In genomic region chr17:80477647-80478478, GRCh38 we compare ENCODE assay signal across 8 cellular contexts. TPM values are rescaled to one million over a fixed set of nuclear protein-coding genes. Genes with fewer than 3 reads are reported as not detected.
A peak's percentile ranks its signal among the peaks of the same experiment; 100 is the strongest.
DNase-seq lines count a peak whose midpoint lies in the region; ATAC-seq, FAIRE-seq and TF ChIP-seq lines count a peak whose summit lies in the region.

No MANE protein-coding gene starts in this region.

- no peak for FAIRE-seq in GM12891 (lab: Jason Lieb, UNC)

- peaks cover 88% of the 10 kb centered on the region for H3K27me3 ChIP-seq in kidney epithelial cell (ENCODE audit: control insufficient read depth, insufficient read depth, low read length)

- peaks cover 45% of the 10 kb centered on the region for H3K4me1 Mint-ChIP-seq in stimulated activated naive CD8-positive, alpha-beta T cell treated with anti-CD3 and anti-CD28 coated beads, Interleukin-15, amount 100 ng/mL, for 72 hours

- in situ Hi-C loops in astrocyte of the cerebellum (cut with HindIII; ENCODE audit: low sequenced_read_pairs) = no loop called here

- no peak overlapping the region for H3K27ac Mint-ChIP-seq in stimulated activated naive CD8-positive, alpha-beta T cell treated with anti-CD3 and anti-CD28 coated beads, Interleukin-15, amount 100 ng/mL, for 72 hours

- DNase-seq in ELR (ENCODE audit: low read depth) = peak; percentile 67
- DNase-seq in NCI-H345 treated with DMSO at 0.1 percent for 48 hours (lab: John Stamatoyannopoulos, UW; ENCODE audit: unreplicated experiment) = peak; percentile 25
- no peak for DNase-seq in astrocyte of the cerebellum (ENCODE audit: low read depth)
- DNase-seq in kidney epithelial cell (ENCODE audit: low read depth) = no peak
- peak; percentile 50 to 61 for DNase-seq in stimulated activated naive CD8-positive, alpha-beta T cell treated with anti-CD3 and anti-CD28 coated beads, Interleukin-15, amount 100 ng/mL, for 72 hours
- DNase-seq in GM12891 (ENCODE audit: insufficient read length, low spot score) = no peak
- DNase-seq in MV-4-11 (lab: John Stamatoyannopoulos, UW) = no peak
- DNase-seq in HCEC 1CT = no peak

- no peaks in the 10 kb centered on the region for H3K9me3 Mint-ChIP-seq in stimulated activated naive CD8-positive, alpha-beta T cell treated with anti-CD3 and anti-CD28 coated beads, Interleukin-15, amount 100 ng/mL, for 72 hours

- no peaks in the 10 kb centered on the region for H3K36me3 ChIP-seq in kidney epithelial cell (ENCODE audit: control insufficient read depth, insufficient read depth, low read length)

- peak overlapping the region in 1 of 2 donors; percentile 10 for H3K4me3 Mint-ChIP-seq in stimulated activated naive CD8-positive, alpha-beta T cell treated with anti-CD3 and anti-CD28 coated beads, Interleukin-15, amount 100 ng/mL, for 72 hours

- H3K27me3 Mint-ChIP-seq in stimulated activated naive CD8-positive, alpha-beta T cell treated with anti-CD3 and anti-CD28 coated beads, Interleukin-15, amount 100 ng/mL, for 72 hours = peaks cover 76% of the 10 kb centered on the region

- ATAC-seq in stimulated activated naive CD8-positive, alpha-beta T cell treated with anti-CD3 and anti-CD28 coated beads, Interleukin-15, amount 100 ng/mL, for 72 hours = peak; percentile 64

- TF ChIP-seq POLR2A in GM12891 (IDR thresholded peaks at IDR 0.05; ENCODE audit: low read depth, low read length) = no peak

- peak overlapping the region; percentile 30 for H3K4me3 ChIP-seq in astrocyte of the cerebellum (ENCODE audit: low read depth, low read length)
- no peak overlapping the region for H3K4me3 ChIP-seq in kidney epithelial cell (ENCODE audit: low read depth, low read length)

- TF ChIP-seq CTCF in astrocyte of the cerebellum (IDR thresholded peaks at IDR 0.05; ENCODE audit: low read depth, low read length, missing control alignments) (peak; percentile 59), kidney epithelial cell (IDR thresholded peaks at IDR 0.05; ENCODE audit: insufficient read depth, low read length, poor library complexity, severe bottlenecking) (peak; percentile 49)

TF ChIP-seq in GM12891, 5 proteins besides CTCF, POLR2A, EP300 and RAD21:
- TF ChIP-seq POLR2AphosphoS5 (IDR thresholded peaks at IDR 0.05; ENCODE audit: low read depth, low read length) (no peak), PAX5 (IDR thresholded peaks at IDR 0.05; ENCODE audit: insufficient read depth, low read length, severe bottlenecking) (no peak), POU2F2 (IDR thresholded peaks at IDR 0.05; ENCODE audit: low read depth, low read length) (no peak), SPI1 (IDR thresholded peaks at IDR 0.05; ENCODE audit: low read depth, low read length) (no peak), TAF1 (IDR thresholded peaks at IDR 0.05; ENCODE audit: low read depth, low read length) (no peak)

RNA-seq across cellular contexts. Expression of gene NPTX1, which starts 1.5 kb away (rescaled TPM):
- total RNA-seq in kidney epithelial cell = 0.07 TPM in 1 of 2 replicates, not detected in the other
- 0.05 TPM for polyA plus RNA-seq in GM12891 (2012; ENCODE audit: low read depth, missing spikeins)

Comparison
In these comparisons a context has a peak if more than half of its experiments do, and no peak if none do; other contexts are left out.
1. DNase-seq: peak in ELR (single experiment), NCI-H345 treated with DMSO at 0.1 percent for 48 hours (single experiment) and stimulated activated naive CD8-positive, alpha-beta T cell treated with anti-CD3 and anti-CD28 coated beads, Interleukin-15, amount 100 ng/mL, for 72 hours (2 of 2); none in astrocyte of the cerebellum (single experiment), kidney epithelial cell (single experiment), GM12891 (single experiment), MV-4-11 (single experiment) and HCEC 1CT (single experiment).